ENCODE assay signal across 8 cellular contexts in the genomic region with DNA sequence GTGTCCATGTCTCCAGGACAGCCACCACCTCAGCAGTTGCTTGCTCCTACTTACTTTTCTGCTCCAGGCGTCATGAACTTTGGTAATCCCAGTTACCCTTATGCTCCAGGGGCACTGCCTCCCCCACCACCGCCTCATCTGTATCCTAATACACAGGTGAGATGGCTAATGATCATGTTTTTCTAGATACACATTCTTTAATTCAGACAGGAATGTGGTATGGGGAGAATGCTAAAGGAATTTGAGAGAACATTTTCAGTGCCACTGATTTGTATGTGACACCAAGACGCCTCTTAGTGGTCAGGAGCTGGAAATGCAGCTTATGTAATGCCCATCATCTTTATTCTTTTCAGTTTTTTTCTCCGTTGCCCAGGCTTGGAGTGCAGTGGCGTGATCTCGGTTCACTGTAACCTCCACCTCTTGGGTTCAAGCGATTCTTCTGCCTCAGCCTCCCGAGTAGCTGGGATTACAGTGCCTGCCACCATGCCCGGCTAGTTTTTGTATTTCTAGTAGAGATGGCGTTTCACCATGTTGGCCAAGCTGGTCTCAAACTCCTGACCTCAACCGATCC. TPM values are rescaled to one million over a fixed set of nuclear protein-coding genes. Genes with fewer than 3 reads are reported as not detected.
A peak's percentile ranks its signal among the peaks of the same experiment; 100 is the strongest.
DNase-seq lines count a peak whose midpoint lies in the region; ATAC-seq and TF ChIP-seq lines count a peak whose summit lies in the region.

No MANE protein-coding gene starts in this region.

- H3K4me3 Mint-ChIP-seq in progenitor cell of endocrine pancreas (ENCODE audit: low read depth), result no peak overlapping the region

- peak; percentile 83 for DNase-seq in COLO829 (ENCODE audit: low spot score)
- peak; percentile 46 to 61 for DNase-seq in HAP-1 (ENCODE audit: low spot score in 2 of 2)
- peak; percentile 3 for DNase-seq in NOMO-1 treated with dmso at 0.1 percent for 144 hours (lab: John Stamatoyannopoulos, UW; ENCODE audit: unreplicated experiment)
- DNase-seq in adrenal gland, result peak in 5 of 7 donors; percentile 41 to 76 (median 57)
- DNase-seq in head of caudate nucleus, result peak in 25 of 42 donors; percentile 30 to 81 (median 50)
- no peak for DNase-seq in progenitor cell of endocrine pancreas (ENCODE audit: low spot score, unreplicated experiment)
- DNase-seq in GM19240 (ENCODE audit: insufficient read length, low spot score), result no peak

- no peaks in the 10 kb centered on the region for H3K9me3 ChIP-seq in HAP-1
- no peaks in the 10 kb centered on the region for H3K9me3 ChIP-seq in adrenal gland (replicated peaks in 1 of 3)

- H3K4me3 ChIP-seq in HAP-1 (no peak overlapping the region), adrenal gland (no peak overlapping the region)

- H3K36me3 Mint-ChIP-seq in progenitor cell of endocrine pancreas (ENCODE audit: insufficient read depth), result peaks cover 32% of the 10 kb centered on the region

- no peaks in the 10 kb centered on the region for H3K9me3 Mint-ChIP-seq in progenitor cell of endocrine pancreas (ENCODE audit: low read depth)

- intact Hi-C loops in adrenal gland (cut with DNase I), result loop anchor here (5.0 to 10.0 kb wide), 3 partner anchors 46 to 104 kb away; partner anchors contain the start of genes MSL1 (in 1 of the 2) and THRA (in 1 of the 2)
- intact Hi-C loops in head of caudate nucleus (cut with DNase I), result loop anchor here (2.0 kb wide), 1 partner anchor 56 kb away; no protein-coding TSS in a partner anchor

- no peaks in the 10 kb centered on the region for H3K27me3 Mint-ChIP-seq in progenitor cell of endocrine pancreas

- ATAC-seq in HG02973 (IDR thresholded peaks at IDR 0.05; ENCODE audit: unreplicated experiment), result no peak

- no peak for TF ChIP-seq POLR2A in adrenal gland (IDR thresholded peaks at IDR 0.05)

- TF ChIP-seq CTCF in adrenal gland (IDR thresholded peaks at IDR 0.05) (peak; percentile 63 to 97 (median 94)), progenitor cell of endocrine pancreas (IDR thresholded peaks at IDR 0.05; ENCODE audit: unreplicated experiment) (peak; percentile 72)

- peaks cover 5% of the 10 kb centered on the region for H3K4me1 Mint-ChIP-seq in progenitor cell of endocrine pancreas (ENCODE audit: low read depth)

- 33 to 44% (median 36%) methylated on average over 11 of the region's 11 CpGs for WGBS in adrenal gland, 4 donors

- H3K27ac ChIP-seq in adrenal gland, result peak overlapping the region in 3 of 5 donors; percentile 24 to 82 (median 48)

- H3K36me3 ChIP-seq in HAP-1 (replicated peaks) (peaks cover 86% of the 10 kb centered on the region), adrenal gland (replicated peaks in 1 of 2) (peaks cover 0 to 94% of the 10 kb centered on the region in 2 donors)

- H3K27me3 ChIP-seq in HAP-1 (ENCODE audit: low read depth), result no peaks in the 10 kb centered on the region
- no peaks in the 10 kb centered on the region for H3K27me3 ChIP-seq in adrenal gland

- in situ Hi-C loops in HAP-1 (cut with MboI; ENCODE audit: low sequenced_read_pairs), result loop anchor here (10.0 kb wide), 1 partner anchor 134 kb away; no protein-coding TSS in a partner anchor

- H3K4me1 ChIP-seq in HAP-1, result no peaks in the 10 kb centered on the region
- H3K4me1 ChIP-seq in adrenal gland (replicated peaks in 1 of 2), result no peaks in the 10 kb centered on the region

- H3K27ac Mint-ChIP-seq in progenitor cell of endocrine pancreas, result peak overlapping the region; percentile 93

RNA-seq across cellular contexts. Expression of gene RAPGEFL1, which starts 8.9 kb away (rescaled TPM):
- total RNA-seq in adrenal gland (1 to 10 TPM in 7 of 8 donors, under 1 TPM in 1; 0.24 to 5.7 (median 4.0) TPM), progenitor cell of endocrine pancreas (17.0 and 18.3 TPM in 2 replicates)
- 10 to 100 TPM in 1 of 3 donors, 1 to 10 TPM in 2; 1.7 to 18.5 (median 7.3) TPM for polyA plus RNA-seq in adrenal gland

RNA-seq across cellular contexts. Expression of gene CASC3, which starts 28.0 kb away (rescaled TPM):
- total RNA-seq in adrenal gland (10 to 100 TPM; 36.2 to 72.4 (median 61.7) TPM), progenitor cell of endocrine pancreas (121 and 122 TPM in 2 replicates)
- polyA plus RNA-seq in adrenal gland, result 10 to 100 TPM; 36.2 to 65.1 (median 57.5) TPM

RNA-seq across cellular contexts. Expression of gene MSL1, which starts 46.6 kb away (rescaled TPM):
- total RNA-seq in adrenal gland, result 100 to 1,000 TPM in 1 of 8 donors, 10 to 100 TPM in 7; 47.8 to 100 (median 69.1) TPM
- 100 to 1,000 TPM in 2 of 3 donors, 10 to 100 TPM in 1; 74.2 to 143 (median 128) TPM for polyA plus RNA-seq in adrenal gland
- 137 and 143 TPM in 2 replicates for total RNA-seq in progenitor cell of endocrine pancreas

RNA-seq across cellular contexts. Expression of gene WIPF2, which starts 50.8 kb away (rescaled TPM):
- total RNA-seq in adrenal gland (10 to 100 TPM in 7 of 8 donors, 1 to 10 TPM in 1; 8.0 to 30.2 (median 20.9) TPM), progenitor cell of endocrine pancreas (37.5 and 38.2 TPM in 2 replicates)
- polyA plus RNA-seq in adrenal gland, result 10 to 100 TPM in 2 of 3 donors, 1 to 10 TPM in 1; 5.7 to 17.8 (median 13.0) TPM

Comparison
In these comparisons a context has a peak if more than half of its experiments do, and no peak if none do; other contexts are left out.
1. DNase-seq: peak in COLO829 (single experiment), HAP-1 (2 of 2), NOMO-1 treated with dmso at 0.1 percent for 144 hours (single experiment), adrenal gland (5 of 7) and head of caudate nucleus (25 of 42); none in progenitor cell of endocrine pancreas (single experiment) and GM19240 (single experiment).